In genomic region chr11:117037952-117038350, GRCh38 we compare ENCODE assay signal across 11 cellular contexts.
DNase-seq lines count a peak whose midpoint lies in the region; ATAC-seq and TF ChIP-seq lines count a peak whose summit lies in the region.
"Had no signal": no experiment of that assay in that cellular context is flagged by ENCODE, and none has a peak within 500 bp of the region (broad histone marks: within the 10 kb centered on the region; RNA-seq: fewer than 3 reads in every experiment).

No MANE protein-coding gene starts in this region.

- ATAC-seq in activated B cell treated with CpG ODN at 0.5 μM for 24 hours (ENCODE audit: low read depth) (no peak), GM18867 (IDR thresholded peaks at IDR 0.05; ENCODE audit: unreplicated experiment) (no peak), upper lobe of right lung (no peak), HG03342 (IDR thresholded peaks at IDR 0.05; ENCODE audit: unreplicated experiment) (no peak)

- CTCF ChIA-PET in A673 (lab: Charles Lee) (no interaction called here), activated B cell treated with CpG ODN at 0.5 μM for 24 hours (lab: Charles Lee) (no interaction called here)

- peaks cover 82% of the 10 kb centered on the region for H3K79me2 ChIP-seq in DOHH2 (ENCODE audit: control insufficient read depth, low read length)

- DNase-seq in A673 (ENCODE audit: low spot score) (no peak), activated B cell treated with CpG ODN at 0.5 μM for 24 hours (no peak), immature natural killer cell (no peak), upper lobe of right lung (no peak)
- DNase-seq in stimulated activated CD4-positive, alpha-beta T cell treated with anti-CD3 and anti-CD28 coated beads, Interleukin-4, amount 100 ng/mL, for 1 hour, result no peak
- DNase-seq: activated CD4-positive, alpha-beta T cell treated with anti-CD3 and anti-CD28 coated beads for 1 hour; activated gamma-delta T cell treated with Interleukin-2 at 50 U/mL for 16 hours; BE2C had no signal

- H3K27me3 ChIP-seq in A673 (replicated peaks; ENCODE audit: insufficient read depth, low read depth, low read length, poor library complexity) (no peaks in the 10 kb centered on the region), DOHH2 (ENCODE audit: control insufficient read depth, low read length) (no peaks in the 10 kb centered on the region), upper lobe of right lung (no peaks in the 10 kb centered on the region)
- H3K27me3 ChIP-seq: BE2C had no signal

- TF ChIP-seq CTCF in A673 (conservative IDR thresholded peaks at IDR 0.05; ENCODE audit: low read depth, low read length) (no peak), DOHH2 (IDR thresholded peaks at IDR 0.05; ENCODE audit: low read depth, low read length, poor library complexity, severe bottlenecking) (no peak), activated B cell treated with CpG ODN at 0.5 μM for 24 hours (IDR thresholded peaks at IDR 0.05) (no peak), upper lobe of right lung (IDR thresholded peaks at IDR 0.05) (no peak)

- H3K36me3 ChIP-seq in A673 (ENCODE audit: insufficient read depth, low read length, poor library complexity, severe bottlenecking) (no peaks in the 10 kb centered on the region), DOHH2 (ENCODE audit: control insufficient read depth, low read length) (no peaks in the 10 kb centered on the region), upper lobe of right lung (no peaks in the 10 kb centered on the region)
- H3K36me3 ChIP-seq: BE2C had no signal

- H3K4me3 Mint-ChIP-seq in activated B cell treated with CpG ODN at 0.5 μM for 24 hours (peak overlapping the region; percentile 48), immature natural killer cell (peak overlapping the region in 3 of 5 donors; percentile 0 to 2 (median 2))

- peaks cover 3% of the 10 kb centered on the region; the same call in 1 of the 2 replicates for H4K20me1 ChIP-seq in DOHH2 (ENCODE audit: control insufficient read depth, insufficient read depth, low read depth, low read length)

- H3K4me2 ChIP-seq in DOHH2 (ENCODE audit: low read length), result peak overlapping the region; percentile 49

- H3K4me1 Mint-ChIP-seq in activated B cell treated with CpG ODN at 0.5 μM for 24 hours (peaks cover 64% of the 10 kb centered on the region), immature natural killer cell (peaks cover 42 to 79% of the 10 kb centered on the region in 2 donors)

- no peaks in the 10 kb centered on the region for H3K27me3 Mint-ChIP-seq in activated B cell treated with CpG ODN at 0.5 μM for 24 hours
- peaks cover 0 to 4% (median 3%) of the 10 kb centered on the region in 3 donors for H3K27me3 Mint-ChIP-seq in immature natural killer cell (ENCODE audit: low read depth in 3 of 3)

- H3K27ac ChIP-seq in A673 (ENCODE audit: low read depth, low read length, poor library complexity, severe bottlenecking), result peak overlapping the region; percentile 14
- H3K27ac ChIP-seq in DOHH2 (ENCODE audit: low read depth, low read length), result peak overlapping the region; percentile 42
- no peak overlapping the region for H3K27ac ChIP-seq in upper lobe of right lung

- no TSS peak for BruUV-seq in A673 (replicated peaks; lab: Mats Ljungman, UMichigan)

- H3K4me1 ChIP-seq in A673 (ENCODE audit: insufficient read depth, low read length, poor library complexity, severe bottlenecking) (peaks cover 62% of the 10 kb centered on the region), DOHH2 (ENCODE audit: control insufficient read depth, low read length) (peaks cover 36% of the 10 kb centered on the region), upper lobe of right lung (peaks cover 17% of the 10 kb centered on the region)

- H3K4me3 ChIP-seq in A673 (ENCODE audit: low read depth, low read length, poor library complexity, severe bottlenecking) (no peak overlapping the region), DOHH2 (ENCODE audit: low read length) (peak overlapping the region; percentile 49), upper lobe of right lung (no peak overlapping the region)

- peaks cover 4% of the 10 kb centered on the region for H3K36me3 Mint-ChIP-seq in activated B cell treated with CpG ODN at 0.5 μM for 24 hours (ENCODE audit: low read depth)
- H3K36me3 Mint-ChIP-seq in immature natural killer cell, result no peaks in the 10 kb centered on the region

- no peaks in the 10 kb centered on the region for H3F3A ChIP-seq in DOHH2 (ENCODE audit: control insufficient read depth, insufficient read depth)

- H3K9me3 ChIP-seq in A673 (ENCODE audit: low read depth, low read length, poor library complexity, severe bottlenecking) (no peaks in the 10 kb centered on the region), DOHH2 (ENCODE audit: control insufficient read depth, insufficient read depth, low read length) (no peaks in the 10 kb centered on the region), upper lobe of right lung (no peaks in the 10 kb centered on the region)
- H3K9me3 ChIP-seq: BE2C had no signal

- peak overlapping the region; percentile 83 for H3K27ac Mint-ChIP-seq in activated B cell treated with CpG ODN at 0.5 μM for 24 hours
- peak overlapping the region; percentile 52 to 86 (median 76) for H3K27ac Mint-ChIP-seq in immature natural killer cell

- no peaks in the 10 kb centered on the region for H3K9me2 ChIP-seq in DOHH2 (replicated peaks; ENCODE audit: control insufficient read depth, low read length)

- H3K9me3 Mint-ChIP-seq in activated B cell treated with CpG ODN at 0.5 μM for 24 hours (no peaks in the 10 kb centered on the region), immature natural killer cell (no peaks in the 10 kb centered on the region)

- POLR2A ChIA-PET in A673 (lab: Charles Lee; ENCODE audit: low non-redundant PET), result no interaction called here
- POLR2A ChIA-PET in activated B cell treated with CpG ODN at 0.5 μM for 24 hours (lab: Charles Lee), result no interaction called here

- intact Hi-C loops in A673 (cut with micrococcal nuclease; ENCODE audit: unreplicated experiment) (no loop called here), activated B cell treated with CpG ODN at 0.5 μM for 24 hours (cut with micrococcal nuclease) (loop anchor here (2.0 kb wide), 1 partner anchor 13 kb away; no protein-coding TSS in a partner anchor), upper lobe of right lung (cut with DNase I) (no loop called here)
